In genomic region chr14:106436310-106436905, GRCh38 we compare ENCODE assay signal across 8 cellular contexts.
DNase-seq lines count a peak whose midpoint lies in the region; ATAC-seq and TF ChIP-seq lines count a peak whose summit lies in the region.

No MANE protein-coding gene starts in this region.

- peaks cover 0 to 38% (median 0%) of the 10 kb centered on the region in 7 donors for H3K27me3 ChIP-seq in heart right ventricle
- H3K27me3 ChIP-seq in sigmoid colon = peaks cover 0 to 7% (median 0%) of the 10 kb centered on the region in 3 donors
- no peaks in the 10 kb centered on the region for H3K27me3 ChIP-seq in tibial nerve

- TF ChIP-seq CTCF in heart right ventricle (IDR thresholded peaks at IDR 0.05) = peak in 5 of 9 donors; percentile 32 to 56 (median 41)
- TF ChIP-seq CTCF in sigmoid colon (IDR thresholded peaks at IDR 0.05) = peak in 1 of 4 experiments; percentile 20
- peak in 1 of 5 experiments; percentile 51 for TF ChIP-seq CTCF in tibial nerve (IDR thresholded peaks at IDR 0.05)

- TF ChIP-seq POLR2A in sigmoid colon (IDR thresholded peaks at IDR 0.05) (no peak), tibial nerve (IDR thresholded peaks at IDR 0.05) (no peak)

- H3K4me3 ChIP-seq in heart right ventricle (no peak overlapping the region), sigmoid colon (no peak overlapping the region), tibial nerve (no peak overlapping the region)

- WGBS in heart right ventricle, 2 donors = 46 to 47% methylated on average over 16 of the region's 16 CpGs
- 45 to 54% methylated on average over 16 of the region's 16 CpGs for WGBS in sigmoid colon, 2 donors
- WGBS in tibial nerve, 2 donors = 49 to 57% methylated on average over 16 of the region's 16 CpGs

- H3K27ac ChIP-seq in heart right ventricle (no peak overlapping the region), sigmoid colon (no peak overlapping the region), tibial nerve (no peak overlapping the region)

- no peaks in the 10 kb centered on the region for H3K4me1 ChIP-seq in heart right ventricle
- no peaks in the 10 kb centered on the region for H3K4me1 ChIP-seq in sigmoid colon
- no peaks in the 10 kb centered on the region for H3K4me1 ChIP-seq in tibial nerve

- H3K36me3 ChIP-seq in heart right ventricle (no peaks in the 10 kb centered on the region), sigmoid colon (no peaks in the 10 kb centered on the region), tibial nerve (no peaks in the 10 kb centered on the region)

- intact Hi-C loops in heart right ventricle (cut with DNase I) = no loop called here
- intact Hi-C loops in sigmoid colon (cut with DNase I) = no loop called here

- TF ChIP-seq EP300 in sigmoid colon (IDR thresholded peaks at IDR 0.05) = no peak
- TF ChIP-seq EP300 in tibial nerve (IDR thresholded peaks at IDR 0.05) = no peak

- no peaks in the 10 kb centered on the region for H3K9me3 ChIP-seq in heart right ventricle
- no peaks in the 10 kb centered on the region for H3K9me3 ChIP-seq in sigmoid colon
- no peaks in the 10 kb centered on the region for H3K9me3 ChIP-seq in tibial nerve

- peak; percentile 22 for DNase-seq in DMS53 treated with DMSO at 0.1 percent for 48 hours (lab: John Stamatoyannopoulos, UW; ENCODE audit: unreplicated experiment)
- peak; percentile 13 for DNase-seq in NCI-H1048 (lab: John Stamatoyannopoulos, UW)
- DNase-seq in activated CD4-positive, alpha-beta T cell treated with anti-CD3 and anti-CD28 coated beads, Interleukin-2, amount 50 U/mL, for 1 hour = peak; percentile 76
- DNase-seq in heart right ventricle = peak in 1 of 2 donors; percentile 33
- peak; percentile 51 for DNase-seq in stimulated activated CD8-positive, alpha-beta memory T cell treated with anti-CD3 and anti-CD28 coated beads, Interleukin-15, amount 100 ng/mL, for 24 hours (ENCODE audit: low read depth)
- DNase-seq in sigmoid colon = no peak
- no peak for DNase-seq in tibial nerve (ENCODE audit: low spot score in 2 of 2)

- no peak for ATAC-seq in heart right ventricle
- ATAC-seq in GM19452 (IDR thresholded peaks at IDR 0.05; ENCODE audit: unreplicated experiment) = no peak

Comparison
In these comparisons a context has a peak if more than half of its experiments do, and no peak if none do; other contexts are left out.
1. DNase-seq: peak in DMS53 treated with DMSO at 0.1 percent for 48 hours (single experiment), NCI-H1048 (single experiment), activated CD4-positive, alpha-beta T cell treated with anti-CD3 and anti-CD28 coated beads, Interleukin-2, amount 50 U/mL, for 1 hour (single experiment) and stimulated activated CD8-positive, alpha-beta memory T cell treated with anti-CD3 and anti-CD28 coated beads, Interleukin-15, amount 100 ng/mL, for 24 hours (single experiment); none in sigmoid colon (single experiment) and tibial nerve (0 of 2).